Comparison of ENCODE assay signal across 23 cellular contexts in genomic region chr10:132341017-132341416, GRCh38.
"Had no signal": no experiment of that assay in that cellular context is flagged by ENCODE, and none has a peak within 500 bp of the region (broad histone marks: within the 10 kb centered on the region; RNA-seq: fewer than 3 reads in every experiment).

No MANE protein-coding gene starts in this region.

- H2AFZ ChIP-seq: neural progenitor cell had no signal

- H3K9me3 ChIP-seq: gastrocnemius medialis, left lung, ovary, psoas muscle, sigmoid colon, thoracic aorta, upper lobe of left lung had no signal

- H3K36me3 ChIP-seq: neural progenitor cell, ovary, thoracic aorta had no signal

- H3K9me3 Mint-ChIP-seq: nephron had no signal

- H3K27ac ChIP-seq: dorsolateral prefrontal cortex, gastrocnemius medialis, left lung, neural progenitor cell, ovary, psoas muscle, sigmoid colon, thoracic aorta, tibial nerve, upper lobe of left lung had no signal

- H3K4me2 ChIP-seq: neural progenitor cell had no signal

- DNase-seq: effector CD4-positive, alpha-beta T cell; gastrocnemius medialis; head of caudate nucleus; mesenchymal stem cell; mucosa of descending colon; naive thymus-derived CD4-positive, alpha-beta T cell; nucleus accumbens; ovary; psoas muscle; stimulated activated CD4-positive, alpha-beta T cell treated with anti-CD3 and anti-CD28 coated beads, Interleukin-4, amount 100 ng/mL, for 4 hours; stimulated activated naive CD8-positive, alpha-beta T cell treated with anti-CD3 and anti-CD28 coated beads, Interleukin-15, Interleukin-2, amounts not matched to agents 100 U/mL and 50 U/mL, for 24 hours; substantia nigra had no signal

- H3K27me3 ChIP-seq: dorsolateral prefrontal cortex, gastrocnemius medialis, left lung, neural progenitor cell, ovary, sigmoid colon, tibial nerve, upper lobe of left lung had no signal

- H3K4me3 Mint-ChIP-seq: mesothelial cell of epicardium; naive thymus-derived CD4-positive, alpha-beta T cell; nephron; neural progenitor cell; stimulated activated memory B cell treated with anti-CD40 and anti-IgM and Interleukin-4, amounts not matched to agents 10 μg/mL and 1 μg/mL and 100 μg/mL, for 72 hours had no signal

- ATAC-seq: gastrocnemius medialis; left lung; mucosa of descending colon; naive thymus-derived CD4-positive, alpha-beta T cell; psoas muscle; right cardiac atrium; stimulated activated memory B cell treated with anti-CD40 and anti-IgM and Interleukin-4, amounts not matched to agents 10 μg/mL and 1 μg/mL and 100 μg/mL, for 72 hours; stimulated activated naive CD8-positive, alpha-beta T cell treated with anti-CD3 and anti-CD28 coated beads, Interleukin-15, Interleukin-2, amounts not matched to agents 100 U/mL and 50 U/mL, for 24 hours had no signal

- H3K27ac Mint-ChIP-seq: mesothelial cell of epicardium; naive thymus-derived CD4-positive, alpha-beta T cell; nephron; neural progenitor cell; stimulated activated memory B cell treated with anti-CD40 and anti-IgM and Interleukin-4, amounts not matched to agents 10 μg/mL and 1 μg/mL and 100 μg/mL, for 72 hours had no signal

- H3K4me1 ChIP-seq: gastrocnemius medialis, psoas muscle had no signal

- H3K4me3 ChIP-seq: dorsolateral prefrontal cortex, gastrocnemius medialis, left lung, mucosa of descending colon, neural progenitor cell, ovary, psoas muscle, sigmoid colon, thoracic aorta, tibial nerve, upper lobe of left lung had no signal

- H3K27me3 Mint-ChIP-seq: naive thymus-derived CD4-positive, alpha-beta T cell; stimulated activated memory B cell treated with anti-CD40 and anti-IgM and Interleukin-4, amounts not matched to agents 10 μg/mL and 1 μg/mL and 100 μg/mL, for 72 hours had no signal
